Comparison of ENCODE assay signal across 9 cellular contexts in genomic region chr12:39807043-39807442, GRCh38.
DNase-seq lines count a peak whose midpoint lies in the region; ATAC-seq and TF ChIP-seq lines count a peak whose summit lies in the region.
"Had no signal": no experiment of that assay in that cellular context is flagged by ENCODE, and none has a peak within 500 bp of the region (broad histone marks: within the 10 kb centered on the region; RNA-seq: fewer than 3 reads in every experiment).

No MANE protein-coding gene starts in this region.

- in situ Hi-C loops in KBM-7 (cut with MboI; ENCODE audit: low pct_unique_long_range_greater_than_20kb, low sequenced_read_pairs): no loop called here
- in situ Hi-C loops in astrocyte of the spinal cord (cut with HindIII; ENCODE audit: low sequenced_read_pairs): no loop called here

- no peak overlapping the region for H3K4me3 Mint-ChIP-seq in stimulated activated effector memory CD8-positive, alpha-beta T cell treated with anti-CD3 and anti-CD28 coated beads, Interleukin-12 subunit alpha, Interleukin-12 subunit beta, amount 100 ng/mL, for 72 hours
- H3K4me3 Mint-ChIP-seq in activated T-cell treated with anti-CD3 and anti-CD28 coated beads, Interleukin-2, amount 50 U/mL, for 72 hours: no peak overlapping the region

- H3K4me3 ChIP-seq in astrocyte of the spinal cord (ENCODE audit: low read depth, low read length): no peak overlapping the region
- H3K4me3 ChIP-seq: BLaER1 had no signal

- peaks cover 3% of the 10 kb centered on the region for H3K9me3 Mint-ChIP-seq in stimulated activated effector memory CD8-positive, alpha-beta T cell treated with anti-CD3 and anti-CD28 coated beads, Interleukin-12 subunit alpha, Interleukin-12 subunit beta, amount 100 ng/mL, for 72 hours
- peaks cover 2% of the 10 kb centered on the region in 2 donors for H3K9me3 Mint-ChIP-seq in activated T-cell treated with anti-CD3 and anti-CD28 coated beads, Interleukin-2, amount 50 U/mL, for 72 hours

- TF ChIP-seq CTCF in astrocyte of the spinal cord (IDR thresholded peaks at IDR 0.05; ENCODE audit: low read depth, low read length): peak; percentile 27

- H3K27me3 Mint-ChIP-seq in activated T-cell treated with anti-CD3 and anti-CD28 coated beads, Interleukin-2, amount 50 U/mL, for 72 hours (ENCODE audit: low read depth): no peaks in the 10 kb centered on the region

- ATAC-seq in stimulated activated effector memory CD8-positive, alpha-beta T cell treated with anti-CD3 and anti-CD28 coated beads, Interleukin-12 subunit alpha, Interleukin-12 subunit beta, amount 100 ng/mL, for 72 hours: peak; percentile 60
- no peak for ATAC-seq in activated T-cell treated with anti-CD3 and anti-CD28 coated beads, Interleukin-2, amount 50 U/mL, for 72 hours (replicated peaks in 1 of 2)

- DNase-seq in SIG-M5 treated with dmso at 0.1 percent for 504 hours (lab: John Stamatoyannopoulos, UW; ENCODE audit: unreplicated experiment): peak; percentile 45
- DNase-seq in SIG-M5 (lab: John Stamatoyannopoulos, UW): no peak
- peak; percentile 40 for DNase-seq in KBM-7
- DNase-seq in astrocyte of the spinal cord (ENCODE audit: low read depth, low spot score): no peak
- no peak for DNase-seq in stimulated activated effector memory CD8-positive, alpha-beta T cell treated with anti-CD3 and anti-CD28 coated beads, Interleukin-12 subunit alpha, Interleukin-12 subunit beta, amount 100 ng/mL, for 72 hours (ENCODE audit: low spot score in 2 of 2)
- DNase-seq in activated T-cell treated with anti-CD3 and anti-CD28 coated beads, Interleukin-2, amount 50 U/mL, for 72 hours: no peak
- DNase-seq in NCI-H2029 (lab: John Stamatoyannopoulos, UW): no peak
- no peak for DNase-seq in activated naive CD4-positive, alpha-beta T cell treated with anti-CD3 and anti-CD28 coated beads, Interleukin-2, amount 50 U/mL, for 16 hours

- no peaks in the 10 kb centered on the region for H3K36me3 Mint-ChIP-seq in stimulated activated effector memory CD8-positive, alpha-beta T cell treated with anti-CD3 and anti-CD28 coated beads, Interleukin-12 subunit alpha, Interleukin-12 subunit beta, amount 100 ng/mL, for 72 hours
- H3K36me3 Mint-ChIP-seq in activated T-cell treated with anti-CD3 and anti-CD28 coated beads, Interleukin-2, amount 50 U/mL, for 72 hours (ENCODE audit: insufficient read depth in 2 of 2): no peaks in the 10 kb centered on the region

- H3K27ac Mint-ChIP-seq in stimulated activated effector memory CD8-positive, alpha-beta T cell treated with anti-CD3 and anti-CD28 coated beads, Interleukin-12 subunit alpha, Interleukin-12 subunit beta, amount 100 ng/mL, for 72 hours: no peak overlapping the region
- no peak overlapping the region for H3K27ac Mint-ChIP-seq in activated T-cell treated with anti-CD3 and anti-CD28 coated beads, Interleukin-2, amount 50 U/mL, for 72 hours

- H3K4me1 Mint-ChIP-seq in stimulated activated effector memory CD8-positive, alpha-beta T cell treated with anti-CD3 and anti-CD28 coated beads, Interleukin-12 subunit alpha, Interleukin-12 subunit beta, amount 100 ng/mL, for 72 hours: peaks cover 9% of the 10 kb centered on the region
- no peaks in the 10 kb centered on the region for H3K4me1 Mint-ChIP-seq in activated T-cell treated with anti-CD3 and anti-CD28 coated beads, Interleukin-2, amount 50 U/mL, for 72 hours (ENCODE audit: low read depth)

Comparison
In these comparisons a context has a peak if more than half of its experiments do, and no peak if none do; other contexts are left out.
1. DNase-seq: peak in SIG-M5 treated with dmso at 0.1 percent for 504 hours (single experiment) and KBM-7 (single experiment); none in SIG-M5 (single experiment), astrocyte of the spinal cord (single experiment), stimulated activated effector memory CD8-positive, alpha-beta T cell treated with anti-CD3 and anti-CD28 coated beads, Interleukin-12 subunit alpha, Interleukin-12 subunit beta, amount 100 ng/mL, for 72 hours (0 of 2), activated T-cell treated with anti-CD3 and anti-CD28 coated beads, Interleukin-2, amount 50 U/mL, for 72 hours (0 of 2), NCI-H2029 (single experiment) and activated naive CD4-positive, alpha-beta T cell treated with anti-CD3 and anti-CD28 coated beads, Interleukin-2, amount 50 U/mL, for 16 hours (single experiment).